14 cellular contexts compared by ENCODE assay signal in genomic region chr3:116440196-116440595, GRCh38. TPM values are rescaled to one million over a fixed set of nuclear protein-coding genes. Genes with fewer than 3 reads are reported as not detected.
DNase-seq lines count a peak whose midpoint lies in the region; ATAC-seq, FAIRE-seq and TF ChIP-seq lines count a peak whose summit lies in the region.
"Had no signal": no experiment of that assay in that cellular context is flagged by ENCODE, and none has a peak within 500 bp of the region (broad histone marks: within the 10 kb centered on the region; RNA-seq: fewer than 3 reads in every experiment).

No MANE protein-coding gene starts in this region.

- H4K20me1 ChIP-seq in fibroblast of lung (ENCODE audit: control insufficient read depth, extremely low read depth, insufficient read depth, low read length), result no peaks in the 10 kb centered on the region

- peak; percentile 85 for FAIRE-seq in urothelium cell line (lab: Jason Lieb, UNC)

- POLR2A ChIA-PET in MCF 10A (lab: Yijun Ruan, JAX), result no interaction called here

- CTCF ChIA-PET in MCF 10A (lab: Yijun Ruan, JAX), result no interaction called here

- no peaks in the 10 kb centered on the region for H3K9me3 Mint-ChIP-seq in MCF 10A (ENCODE audit: unreplicated experiment)

- no peak overlapping the region for H3K4me3 Mint-ChIP-seq in MCF 10A (ENCODE audit: unreplicated experiment)
- H3K4me3 Mint-ChIP-seq: activated B cell treated with CpG ODN at 0.5 μM for 24 hours had no signal

- H3K27ac ChIP-seq in breast epithelium (no peak overlapping the region), SK-N-MC (peak overlapping the region; percentile 3; the same call in 1 of the 2 replicates), fibroblast of lung (ENCODE audit: insufficient read depth, low read length) (no peak overlapping the region)
- H3K27ac ChIP-seq: gastrocnemius medialis, tibial nerve had no signal

- no peaks in the 10 kb centered on the region for H3K4me1 Mint-ChIP-seq in MCF 10A (ENCODE audit: insufficient read depth, unreplicated experiment)
- H3K4me1 Mint-ChIP-seq: activated B cell treated with CpG ODN at 0.5 μM for 24 hours had no signal

- intact Hi-C loops in MCF 10A (cut with micrococcal nuclease), result no loop called here
- intact Hi-C loops in breast epithelium (cut with DNase I; ENCODE audit: low total_unique reads), result no loop called here

- DNase-seq in MCF 10A (ENCODE audit: unreplicated experiment) (peak; percentile 47), breast epithelium (ENCODE audit: low spot score in 2 of 2) (no peak), SK-N-MC (ENCODE audit: low read depth, low spot score) (no peak), fibroblast of lung (ENCODE audit: low read depth in 2 of 2) (peak; percentile 89 to 93), urothelium cell line (ENCODE audit: low spot score) (peak; percentile 70), SKM-1 (lab: John Stamatoyannopoulos, UW; ENCODE audit: unreplicated experiment) (no peak)
- DNase-seq: activated B cell treated with CpG ODN at 0.5 μM for 24 hours; dermis blood vessel endothelial cell; gastrocnemius medialis; stimulated activated CD4-positive, alpha-beta T cell treated with anti-CD3 and anti-CD28 coated beads, Interleukin-15, amount 100 ng/mL, for 24 hours had no signal

- TF ChIP-seq CTCF in MCF 10A (IDR thresholded peaks at IDR 0.05; ENCODE audit: unreplicated experiment), result no peak
- no peak for TF ChIP-seq CTCF in breast epithelium (IDR thresholded peaks at IDR 0.05)
- TF ChIP-seq CTCF in fibroblast of lung (conservative IDR thresholded peaks at IDR 0.05 in 1 of 2, IDR thresholded peaks at IDR 0.05 in 1 of 2; ENCODE audit: low read depth in 1 of 2, low read length in 2 of 2), result no peak

- H3K36me3 Mint-ChIP-seq in MCF 10A (ENCODE audit: insufficient read depth, unreplicated experiment), result peaks cover 6% of the 10 kb centered on the region

- H3K9ac ChIP-seq in SK-N-MC (ENCODE audit: insufficient read length) (no peak overlapping the region), fibroblast of lung (ENCODE audit: insufficient read depth, low read length) (no peak overlapping the region)

- no peak overlapping the region for H3K4me2 ChIP-seq in fibroblast of lung (ENCODE audit: extremely low read depth, insufficient read depth, low read length)

- peaks cover 64% of the 10 kb centered on the region for H3K27me3 Mint-ChIP-seq in MCF 10A (ENCODE audit: insufficient read depth, unreplicated experiment)
- H3K27me3 Mint-ChIP-seq: activated B cell treated with CpG ODN at 0.5 μM for 24 hours had no signal

- H3K4me1 ChIP-seq in breast epithelium, result no peaks in the 10 kb centered on the region
- H3K4me1 ChIP-seq in fibroblast of lung (ENCODE audit: control insufficient read depth, extremely low read depth, insufficient read depth, low read length), result no peaks in the 10 kb centered on the region
- H3K4me1 ChIP-seq: gastrocnemius medialis had no signal

- no peak for ATAC-seq in GM18873 (IDR thresholded peaks at IDR 0.05; ENCODE audit: low FRiP score, unreplicated experiment)
- no peak for ATAC-seq in GM18909 (IDR thresholded peaks at IDR 0.05; ENCODE audit: poor library complexity, unreplicated experiment)
- ATAC-seq: gastrocnemius medialis had no signal

- H3K4me3 ChIP-seq in breast epithelium (no peak overlapping the region), SK-N-MC (peak overlapping the region; percentile 89), fibroblast of lung (replicated peaks in 1 of 4; ENCODE audit: control extremely low read depth in 1 of 4, insufficient read depth in 1 of 4, low read depth in 3 of 4, low read length in 4 of 4) (no peak overlapping the region)
- H3K4me3 ChIP-seq: gastrocnemius medialis, tibial nerve had no signal

- H2AFZ ChIP-seq in fibroblast of lung (ENCODE audit: low read length), result no peak overlapping the region

- no peak for TF ChIP-seq POLR2A in breast epithelium (IDR thresholded peaks at IDR 0.05)

- no peaks in the 10 kb centered on the region for H3K27me3 ChIP-seq in breast epithelium
- H3K27me3 ChIP-seq in fibroblast of lung (ENCODE audit: control insufficient read depth, insufficient read depth, low read length), result no peaks in the 10 kb centered on the region
- H3K27me3 ChIP-seq: tibial nerve had no signal

- no peak overlapping the region for H3K27ac Mint-ChIP-seq in MCF 10A (ENCODE audit: low read depth, unreplicated experiment)
- H3K27ac Mint-ChIP-seq: activated B cell treated with CpG ODN at 0.5 μM for 24 hours had no signal

- no peaks in the 10 kb centered on the region for H3K36me3 ChIP-seq in breast epithelium
- peaks cover 23% of the 10 kb centered on the region for H3K36me3 ChIP-seq in SK-N-MC (ENCODE audit: insufficient read depth, low read length)
- no peaks in the 10 kb centered on the region for H3K36me3 ChIP-seq in fibroblast of lung (ENCODE audit: control insufficient read depth, insufficient read depth, low read length)
- H3K36me3 ChIP-seq: gastrocnemius medialis, tibial nerve had no signal

- H3K79me2 ChIP-seq in fibroblast of lung (ENCODE audit: control insufficient read depth, insufficient read depth, low read length), result no peaks in the 10 kb centered on the region

- H3K9me3 ChIP-seq in breast epithelium (no peaks in the 10 kb centered on the region), SK-N-MC (ENCODE audit: low read depth, low read length) (no peaks in the 10 kb centered on the region), fibroblast of lung (ENCODE audit: control insufficient read depth, insufficient read depth, low read depth, low read length) (no peaks in the 10 kb centered on the region)
- H3K9me3 ChIP-seq: gastrocnemius medialis, tibial nerve had no signal

- BruUV-seq in MCF 10A (replicated peaks; lab: Mats Ljungman, UMichigan), result no TSS peak

RNA-seq across cellular contexts. Expression of gene LSAMP, which starts 5.1 kb away (rescaled TPM):
- not detected in 2 replicates for total RNA-seq in MCF 10A (2022)
- 1 to 10 TPM; 1.6 to 3.8 (median 3.5) TPM for total RNA-seq in breast epithelium
- total RNA-seq in fibroblast of lung, result 4.8 and 9.0 TPM in 2 replicates
- polyA plus RNA-seq in fibroblast of lung, result 5.9 and 10.7 TPM in 2 replicates
- polyA plus RNA-seq in fibroblast of lung (2012), result 4.9 and 9.0 TPM in 2 replicates
- polyA minus RNA-seq in fibroblast of lung (ENCODE audit: low replicate concordance), result 2.8 and 29.9 TPM in 2 replicates
- total RNA-seq: dermis blood vessel endothelial cell, mononuclear cell had no signal

Comparison
In these comparisons a context has a peak if more than half of its experiments do, and no peak if none do; other contexts are left out.
1. DNase-seq: peak in MCF 10A (single experiment), fibroblast of lung (2 of 2) and urothelium cell line (single experiment); none in breast epithelium (0 of 2), SK-N-MC (single experiment) and SKM-1 (single experiment).